Comparison of ENCODE assay signal across 11 cellular contexts in genomic region chr11:104531075-104531474, GRCh38.
DNase-seq lines count a peak whose midpoint lies in the region; ATAC-seq and TF ChIP-seq lines count a peak whose summit lies in the region.
"Had no signal": no experiment of that assay in that cellular context is flagged by ENCODE, and none has a peak within 500 bp of the region (broad histone marks: within the 10 kb centered on the region; RNA-seq: fewer than 3 reads in every experiment).

No MANE protein-coding gene starts in this region.

- H3K4me1 ChIP-seq in fibroblast of lung (ENCODE audit: control insufficient read depth, extremely low read depth, insufficient read depth, low read length) = no peaks in the 10 kb centered on the region
- H3K4me1 ChIP-seq: Peyer's patch had no signal

- H3K79me2 ChIP-seq in fibroblast of lung (ENCODE audit: control insufficient read depth, insufficient read depth, low read length) = no peaks in the 10 kb centered on the region

- peak; percentile 17 to 22 for TF ChIP-seq CTCF in fibroblast of lung (conservative IDR thresholded peaks at IDR 0.05 in 1 of 2, IDR thresholded peaks at IDR 0.05 in 1 of 2; ENCODE audit: low read depth in 1 of 2, low read length in 2 of 2)

- H3K9ac ChIP-seq in fibroblast of lung (ENCODE audit: insufficient read depth, low read length) = no peak overlapping the region

- H3K27me3 ChIP-seq in fibroblast of lung (ENCODE audit: control insufficient read depth, insufficient read depth, low read length) = no peaks in the 10 kb centered on the region
- H3K27me3 ChIP-seq: heart left ventricle, Peyer's patch had no signal

- H3K4me3 ChIP-seq in fibroblast of lung (replicated peaks in 1 of 4; ENCODE audit: control extremely low read depth in 1 of 4, insufficient read depth in 1 of 4, low read depth in 3 of 4, low read length in 4 of 4) = no peak overlapping the region
- H3K4me3 ChIP-seq: heart left ventricle, Peyer's patch had no signal

- H3K9me3 ChIP-seq in fibroblast of lung (ENCODE audit: control insufficient read depth, insufficient read depth, low read depth, low read length) = no peaks in the 10 kb centered on the region
- H3K9me3 ChIP-seq: heart left ventricle, Peyer's patch had no signal

- ATAC-seq in GM18868 (IDR thresholded peaks at IDR 0.05; ENCODE audit: unreplicated experiment) = peak; percentile 56
- ATAC-seq in HG03280 (IDR thresholded peaks at IDR 0.05; ENCODE audit: unreplicated experiment) = no peak
- ATAC-seq: heart left ventricle had no signal

- H3K27ac ChIP-seq in fibroblast of lung (ENCODE audit: insufficient read depth, low read length) = no peak overlapping the region
- H3K27ac ChIP-seq: heart left ventricle, Peyer's patch had no signal

- H3K36me3 ChIP-seq in fibroblast of lung (ENCODE audit: control insufficient read depth, insufficient read depth, low read length) = no peaks in the 10 kb centered on the region
- H3K36me3 ChIP-seq: heart left ventricle, Peyer's patch had no signal

- H4K20me1 ChIP-seq in fibroblast of lung (ENCODE audit: control insufficient read depth, extremely low read depth, insufficient read depth, low read length) = no peaks in the 10 kb centered on the region

- H3K4me2 ChIP-seq in fibroblast of lung (ENCODE audit: extremely low read depth, insufficient read depth, low read length) = no peak overlapping the region

- no peak overlapping the region for H2AFZ ChIP-seq in fibroblast of lung (ENCODE audit: low read length)

- peak; percentile 7 for DNase-seq in AG08396 (ENCODE audit: low spot score)
- DNase-seq in NCI-H146 (lab: John Stamatoyannopoulos, UW) = peak; percentile 43
- peak in 1 of 2 donors; percentile 6 for DNase-seq in fibroblast of lung (ENCODE audit: low read depth in 2 of 2)
- DNase-seq in COLO668 (lab: John Stamatoyannopoulos, UW; ENCODE audit: unreplicated experiment) = no peak
- no peak for DNase-seq in SW 1271 (lab: John Stamatoyannopoulos, UW)
- no peak for DNase-seq in T-helper 9 cell
- DNase-seq: activated effector memory CD4-positive, alpha-beta T cell treated with Interleukin-2 at 50 U/mL for 16 hours; heart left ventricle; Peyer's patch had no signal

Comparison
In these comparisons a context has a peak if more than half of its experiments do, and no peak if none do; other contexts are left out.
1. DNase-seq: peak in AG08396 (single experiment) and NCI-H146 (single experiment); none in COLO668 (single experiment), SW 1271 (0 of 2) and T-helper 9 cell (single experiment).